ENCODE assay signal across 1 cellular context in genomic region chr17:17360087-17360730, GRCh38.
TF ChIP-seq lines count a peak whose summit lies in the region.

No MANE protein-coding gene starts in this region.

TF ChIP-seq in HEK293, 187 proteins besides CTCF, POLR2A, EP300 and RAD21:
- peak; percentile 26; the same call in 1 of the 2 replicates for TF ChIP-seq ZNF362 (tag by site-specific recombination; IDR thresholded peaks at IDR 0.05)
- TF ChIP-seq ZNF350 (tag by site-specific recombination; IDR thresholded peaks at IDR 0.05), result no peak
- no peak for TF ChIP-seq ZNF266 (tag by site-specific recombination; IDR thresholded peaks at IDR 0.05; ENCODE audit: low read depth)
- TF ChIP-seq SETDB1 (IDR thresholded peaks at IDR 0.05; ENCODE audit: insufficient read length, low read length), result peak; percentile 74
